ENCODE assay signal across 17 cellular contexts in the genomic region with DNA sequence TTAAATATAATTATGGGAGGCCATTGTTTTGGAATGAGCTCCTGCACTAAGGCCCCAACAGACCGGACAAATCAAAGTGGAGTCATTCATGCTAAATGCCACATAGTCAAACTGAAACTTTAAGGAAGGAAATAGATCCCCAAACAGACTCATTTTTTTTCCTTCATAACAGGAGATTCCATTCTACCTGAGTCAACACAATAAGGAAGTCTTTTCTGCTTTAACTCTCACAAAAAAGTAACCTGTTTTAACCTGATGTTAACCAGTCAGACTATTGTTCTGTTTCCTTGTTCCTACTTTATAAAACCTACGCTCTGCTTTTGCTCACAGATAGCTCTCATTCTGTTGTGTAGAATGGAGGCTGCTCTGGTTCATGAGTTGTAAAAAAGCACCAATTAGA.
"Had no signal": no experiment of that assay in that cellular context is flagged by ENCODE, and none has a peak within 500 bp of the region (broad histone marks: within the 10 kb centered on the region; RNA-seq: fewer than 3 reads in every experiment).

No MANE protein-coding gene starts in this region.

- H3K36me3 ChIP-seq: left ventricle myocardium inferior, prostate gland, right lobe of liver, upper lobe of right lung had no signal

- H3K4me1 ChIP-seq: body of pancreas, left ventricle myocardium inferior, prostate gland, right lobe of liver, upper lobe of right lung had no signal

- ATAC-seq: activated CD4-positive, alpha-beta T cell treated with anti-CD3 and anti-CD28 coated beads for 36 hours; body of pancreas; right lobe of liver; upper lobe of right lung had no signal

- H3K9me3 ChIP-seq: body of pancreas, prostate gland, right lobe of liver, upper lobe of right lung had no signal

- H3K27me3 ChIP-seq: body of pancreas, right lobe of liver, upper lobe of right lung had no signal

- H3K27ac ChIP-seq: body of pancreas, left ventricle myocardium inferior, prostate gland, right lobe of liver, upper lobe of right lung had no signal

- DNase-seq: activated CD4-positive, alpha-beta memory T cell treated with anti-CD3 and anti-CD28 coated beads for 36 hours; activated CD4-positive, alpha-beta T cell treated with anti-CD3 and anti-CD28 coated beads for 36 hours; activated gamma-delta T cell treated with Interleukin-2 at 50 U/mL for 16 hours; activated T-cell treated with anti-CD3 and anti-CD28 coated beads, Interleukin-2, amount 50 U/mL, for 48 hours; amniotic stem cell; body of pancreas; cortex of kidney; effector memory CD4-positive, alpha-beta T cell; erythroblast; islet precursor cell; left ventricle myocardium inferior; mesendoderm; nephron progenitor cell; right lobe of liver; T-helper 2 cell; upper lobe of right lung had no signal

- H3K4me3 ChIP-seq: body of pancreas, left ventricle myocardium inferior, prostate gland, right lobe of liver, upper lobe of right lung had no signal
